In the genomic region with DNA sequence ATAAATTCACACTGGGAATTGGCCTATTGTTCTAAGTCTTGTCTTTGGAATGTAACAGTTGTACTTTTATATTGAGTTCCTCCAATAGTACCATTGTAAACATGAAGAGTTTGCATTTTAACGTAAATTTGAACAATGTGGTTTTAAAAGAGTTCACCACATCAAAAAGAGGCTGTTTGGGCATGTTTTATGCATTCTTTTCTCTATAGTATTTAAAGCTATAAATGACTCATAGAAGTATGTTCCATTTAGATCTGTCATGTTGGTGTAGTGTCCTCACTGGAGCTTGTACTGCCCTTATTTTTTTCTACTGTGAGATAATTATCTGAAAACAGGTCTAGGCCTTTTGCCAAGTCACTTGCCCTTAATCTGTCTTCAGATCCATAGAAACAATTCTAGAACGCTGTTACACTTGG, we compare ENCODE assay signal across 10 cellular contexts.
DNase-seq lines count a peak whose midpoint lies in the region; ATAC-seq, FAIRE-seq and TF ChIP-seq lines count a peak whose summit lies in the region.
"Had no signal": no experiment of that assay in that cellular context is flagged by ENCODE, and none has a peak within 500 bp of the region (broad histone marks: within the 10 kb centered on the region; RNA-seq: fewer than 3 reads in every experiment).

No MANE protein-coding gene starts in this region.

- TF ChIP-seq CTCF in Loucy (conservative IDR thresholded peaks at IDR 0.05; ENCODE audit: low read length) = no peak
- TF ChIP-seq CTCF in GM12878 (IDR thresholded peaks at IDR 0.05 in 2 of 3, conservative IDR thresholded peaks at IDR 0.05 in 1 of 3; ENCODE audit: control insufficient read depth in 2 of 3, extremely low read depth in 1 of 3, insufficient read depth in 1 of 3, low read depth in 3 of 3, low read length in 3 of 3) = no peak
- TF ChIP-seq CTCF in mesothelial cell of epicardium (IDR thresholded peaks at IDR 0.05; ENCODE audit: unreplicated experiment) = no peak

- no peak for FAIRE-seq in GM12878 (lab: Jason Lieb, UNC)

- H3K9ac ChIP-seq in Loucy (ENCODE audit: low read depth, low read length, poor library complexity, severe bottlenecking) (peak overlapping the region; percentile 69), GM12878 (ENCODE audit: control insufficient read depth, insufficient read depth, low read length) (no peak overlapping the region)

- peak overlapping the region; percentile 56 for H3K4me3 ChIP-seq in Loucy (ENCODE audit: low read length, poor library complexity, severe bottlenecking)
- no peak overlapping the region for H3K4me3 ChIP-seq in GM12878
- H3K4me3 ChIP-seq in H7 (ENCODE audit: insufficient read depth, low read depth, low read length) = no peak overlapping the region

- H3F3A ChIP-seq in Loucy (ENCODE audit: low read depth) = peaks cover 6% of the 10 kb centered on the region; the same call in 1 of the 2 replicates

- ATAC-seq in GM19351 (IDR thresholded peaks at IDR 0.05; ENCODE audit: unreplicated experiment) (peak; percentile 43), GM12878 (peak; percentile 51; the same call in 2 of the 3 replicates), HG03108 (IDR thresholded peaks at IDR 0.05; ENCODE audit: unreplicated experiment) (no peak), HG03442 (IDR thresholded peaks at IDR 0.05; ENCODE audit: unreplicated experiment) (no peak)

- CTCF ChIA-PET in GM12878 (lab: Yijun Ruan, JAX) = interaction anchor here (1.7 kb wide), 1 partner anchor 175 kb away, joined by 7 read pairs; no protein-coding TSS in a partner anchor

- TF ChIP-seq EP300 in GM12878 (IDR thresholded peaks at IDR 0.05; ENCODE audit: borderline replicate concordance in 1 of 2, control insufficient read depth in 1 of 2, low read depth in 2 of 2, low read length in 2 of 2) = 0 out of 4 replicates have a peak, but pooled peaks of 1 of the 2 experiments have one; percentile 49

- intact Hi-C loops in GM12878 (cut with micrococcal nuclease; ENCODE audit: unreplicated experiment) = no loop called here

- H3K27ac Mint-ChIP-seq in mesothelial cell of epicardium = peak overlapping the region; percentile 17

- H3K9me3 Mint-ChIP-seq in mesothelial cell of epicardium = no peaks in the 10 kb centered on the region

- H3K4me1 Mint-ChIP-seq in mesothelial cell of epicardium = peaks cover 24% of the 10 kb centered on the region

- H3K4me2 ChIP-seq in Loucy (ENCODE audit: low read depth, low read length, poor library complexity, severe bottlenecking) = peak overlapping the region; percentile 69
- H3K4me2 ChIP-seq in GM12878 (ENCODE audit: control insufficient read depth, insufficient read depth) = no peak overlapping the region

- WGBS in GM12878 (ENCODE audit: insufficient coverage, insufficient replicate concordance, low lambda C conversion rate, missing lambda C conversion rate) = 64% methylated on average over 2 of the region's 2 CpGs

- no peaks in the 10 kb centered on the region for H3K36me3 ChIP-seq in Loucy (ENCODE audit: insufficient read depth, low read length)
- H3K36me3 ChIP-seq in GM12878 (ENCODE audit: control insufficient read depth in 2 of 2, insufficient read depth in 2 of 2, low read length in 1 of 2) = peaks cover 0 to 3% of the 10 kb centered on the region in 2 experiments; a peak in 1 of 4 replicates
- H3K36me3 ChIP-seq in H7 (replicated peaks; ENCODE audit: control insufficient read depth, insufficient read depth, low read length) = no peaks in the 10 kb centered on the region

- no TSS peak for BruUV-seq in GM12878 (replicated peaks; lab: Mats Ljungman, UMichigan)

- H2AFZ ChIP-seq in Loucy (ENCODE audit: low read length) = no peak overlapping the region
- H2AFZ ChIP-seq in GM12878 (ENCODE audit: control insufficient read depth, low read depth, low read length) = no peak overlapping the region

- POLR2A ChIA-PET in GM12878 (lab: Charles Lee) = no interaction called here

- DNase-seq in GM12878 (ENCODE audit: low read depth, low spot score) (no peak), mesothelial cell of epicardium (ENCODE audit: low spot score in 2 of 2, unreplicated experiment in 2 of 2) (no peak), T-helper 9 cell (no peak), H7 (no peak)
- DNase-seq: NCI-H510A treated with DMSO at 0.1 percent for 48 hours; stimulated activated naive CD4-positive, alpha-beta T cell treated with Interleukin-2 at 50 U/mL for 16 hours had no signal

- TF ChIP-seq RAD21 in GM12878 (IDR thresholded peaks at IDR 0.05; ENCODE audit: insufficient read depth, low read depth, low read length) = no peak

- H3K79me2 ChIP-seq in Loucy (ENCODE audit: insufficient read depth, low read length) (no peaks in the 10 kb centered on the region), GM12878 (ENCODE audit: control insufficient read depth, insufficient read depth, low read length) (no peaks in the 10 kb centered on the region)

- H3K36me3 Mint-ChIP-seq in mesothelial cell of epicardium = peaks cover 5% of the 10 kb centered on the region

- no peak overlapping the region for H3K4me3 Mint-ChIP-seq in mesothelial cell of epicardium

- no peaks in the 10 kb centered on the region for H3K27me3 Mint-ChIP-seq in mesothelial cell of epicardium (ENCODE audit: low read depth)

- RAD21 ChIA-PET in GM12878 (lab: Charles Lee; ENCODE audit: unreplicated experiment) = no interaction called here

- no peaks in the 10 kb centered on the region for H4K20me1 ChIP-seq in Loucy (ENCODE audit: insufficient read depth, low read length, poor library complexity, severe bottlenecking)
- no peaks in the 10 kb centered on the region for H4K20me1 ChIP-seq in GM12878 (ENCODE audit: control insufficient read depth, insufficient read depth)

- H3K27ac ChIP-seq in GM12878 (ENCODE audit: control insufficient read depth, insufficient read depth) = no peak overlapping the region

- in situ Hi-C loops in GM12878 (cut with MboI) = loop anchor here (25.0 kb wide), 1 partner anchor 765 kb away; no protein-coding TSS in a partner anchor

- H3K27me3 ChIP-seq in Loucy (ENCODE audit: insufficient read depth, low read length, poor library complexity, severe bottlenecking) (no peaks in the 10 kb centered on the region), GM12878 (replicated peaks in 1 of 2; ENCODE audit: control insufficient read depth in 2 of 2, insufficient read depth in 2 of 2, low read length in 1 of 2) (no peaks in the 10 kb centered on the region), H7 (ENCODE audit: control insufficient read depth, insufficient read depth, low read length) (no peaks in the 10 kb centered on the region)

- H3K4me1 ChIP-seq in Loucy (ENCODE audit: insufficient read depth, low read length, poor library complexity, severe bottlenecking) (peaks cover 63% of the 10 kb centered on the region), GM12878 (ENCODE audit: control insufficient read depth, insufficient read depth, low read length) (no peaks in the 10 kb centered on the region; the same call in 1 of the 2 replicates)

- SMC1A ChIA-PET in GM12878 (lab: Charles Lee; ENCODE audit: uncharacterized antibody, unreplicated experiment) = interaction anchor here (1.3 kb wide), 1 partner anchor 167 kb away, joined by 3 read pairs; no protein-coding TSS in a partner anchor

- no peaks in the 10 kb centered on the region for H3K9me2 ChIP-seq in Loucy (replicated peaks; ENCODE audit: low read depth, low read length)

- no peaks in the 10 kb centered on the region for H3K9me3 ChIP-seq in Loucy (ENCODE audit: insufficient read depth, low read depth, low read length)
- H3K9me3 ChIP-seq in GM12878 (replicated peaks; ENCODE audit: control insufficient read depth, insufficient read depth, low read length) = no peaks in the 10 kb centered on the region; the same call in 2 of the 3 replicates

- no peak for TF ChIP-seq POLR2A in GM12878 (IDR thresholded peaks at IDR 0.05; ENCODE audit: low read depth, low read length)

TF ChIP-seq in GM12878, 131 proteins besides CTCF, POLR2A, EP300 and RAD21 (continues in another document):
- TF ChIP-seq PAX8 (IDR thresholded peaks at IDR 0.05) (no peak), MXI1 (IDR thresholded peaks at IDR 0.05; ENCODE audit: low read depth, low read length) (no peak), SUPT20H (IDR thresholded peaks at IDR 0.05; ENCODE audit: borderline replicate concordance, control insufficient read depth, low read depth, low read length) (no peak), IKZF1 (conservative IDR thresholded peaks at IDR 0.05) (no peak), FOXK2 (IDR thresholded peaks at IDR 0.05) (no peak), CHD1 (IDR thresholded peaks at IDR 0.05; ENCODE audit: low read depth, low read length) (no peak), MYC (IDR thresholded peaks at IDR 0.05; ENCODE audit: insufficient read depth, insufficient read length, insufficient replicate concordance, low read length, severe bottlenecking) (no peak), TCF7 (IDR thresholded peaks at IDR 0.05; ENCODE audit: borderline replicate concordance) (peak; percentile 95), REST (IDR thresholded peaks at IDR 0.05; ENCODE audit: low read depth, low read length) (no peak), NR2F1 (conservative IDR thresholded peaks at IDR 0.05) (no peak), BRCA1 (IDR thresholded peaks at IDR 0.05; ENCODE audit: low read depth, low read length) (no peak), YBX1 (IDR thresholded peaks at IDR 0.05) (no peak)

Comparison
In these comparisons a context has a peak if more than half of its experiments do, and no peak if none do; other contexts are left out.
1. ATAC-seq: peak in GM19351 (single experiment) and GM12878 (single experiment); none in HG03108 (single experiment) and HG03442 (single experiment).